9 cellular contexts compared by ENCODE assay signal in the genomic region with DNA sequence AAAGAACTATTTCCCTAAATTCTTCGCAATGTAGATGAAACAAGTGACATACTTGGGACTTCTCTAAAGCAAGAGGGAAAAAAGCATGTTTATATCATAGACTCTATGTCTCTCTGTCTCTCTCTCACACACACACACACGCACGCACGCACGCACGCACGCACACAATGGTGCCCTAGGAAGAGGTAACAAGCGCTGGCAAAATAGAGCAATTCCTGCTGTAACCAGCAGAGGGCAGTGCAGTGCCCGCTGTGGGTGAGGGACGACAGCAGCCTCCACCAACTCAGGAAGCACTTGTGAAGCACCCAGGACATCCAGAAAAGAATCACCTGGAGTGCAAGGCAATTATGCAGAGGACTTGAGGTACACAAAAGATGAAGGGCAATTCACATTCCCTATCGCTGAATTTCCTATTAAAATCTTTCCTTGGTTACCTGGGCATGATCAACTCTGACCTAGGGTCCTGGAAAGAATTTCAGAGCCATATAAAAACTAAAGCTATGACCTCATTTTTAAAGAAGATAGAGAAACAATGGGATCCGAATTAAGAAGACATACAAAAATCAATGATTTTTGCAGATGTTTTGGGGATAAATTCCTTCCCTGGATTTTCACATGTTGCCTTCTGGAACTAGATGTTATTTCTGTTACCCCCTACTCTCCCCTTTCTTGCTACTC.
A peak's percentile ranks its signal among the peaks of the same experiment; 100 is the strongest.
DNase-seq lines count a peak whose midpoint lies in the region; ATAC-seq and TF ChIP-seq lines count a peak whose summit lies in the region.
"Had no signal": no experiment of that assay in that cellular context is flagged by ENCODE, and none has a peak within 500 bp of the region (broad histone marks: within the 10 kb centered on the region; RNA-seq: fewer than 3 reads in every experiment).

No MANE protein-coding gene starts in this region.

- H3K27ac Mint-ChIP-seq in activated CD4-positive, alpha-beta T cell treated with anti-CD3 and anti-CD28 coated beads, Interleukin-2, amount 10 ng/mL, durations not matched to agents 24 days and 14 days, result no peak overlapping the region
- no peak overlapping the region for H3K27ac Mint-ChIP-seq in stimulated activated effector memory CD8-positive, alpha-beta T cell treated with anti-CD3 and anti-CD28 coated beads, Interleukin-12 subunit alpha, Interleukin-12 subunit beta, amount 100 ng/mL, for 72 hours
- H3K27ac Mint-ChIP-seq: T-helper 1 cell treated with Interleukin-12 subunit alpha and Interleukin-12 subunit beta and Interleukin-4 antibody, amounts not matched to agents 30 μg/mL and 1 μg/mL, for 36 hours had no signal

- ATAC-seq in GM19025 (IDR thresholded peaks at IDR 0.05; ENCODE audit: low read depth, unreplicated experiment) (peak; percentile 88), HG03135 (IDR thresholded peaks at IDR 0.05; ENCODE audit: unreplicated experiment) (peak; percentile 89)
- ATAC-seq in stimulated activated effector memory CD8-positive, alpha-beta T cell treated with anti-CD3 and anti-CD28 coated beads, Interleukin-12 subunit alpha, Interleukin-12 subunit beta, amount 100 ng/mL, for 72 hours, result peak; percentile 84

- DNase-seq in BJ (ENCODE audit: low read depth), result no peak
- peak; percentile 59 for DNase-seq in NCI-H2196 (lab: John Stamatoyannopoulos, UW; ENCODE audit: unreplicated experiment)
- DNase-seq in activated CD4-positive, alpha-beta T cell treated with anti-CD3 and anti-CD28 coated beads, Interleukin-2, amount 10 ng/mL, durations not matched to agents 24 days and 14 days, result peak; percentile 91
- DNase-seq in effector CD4-positive, alpha-beta T cell, result peak; percentile 16
- DNase-seq in mucosa of gallbladder (ENCODE audit: low spot score), result peak; percentile 67
- peak; percentile 66 to 82 for DNase-seq in stimulated activated effector memory CD8-positive, alpha-beta T cell treated with anti-CD3 and anti-CD28 coated beads, Interleukin-12 subunit alpha, Interleukin-12 subunit beta, amount 100 ng/mL, for 72 hours (ENCODE audit: low spot score in 2 of 2)

- POLR2A ChIA-PET in BJ (lab: Charles Lee), result no interaction called here

- no peaks in the 10 kb centered on the region for H3K27me3 ChIP-seq in BJ (ENCODE audit: control insufficient read depth, insufficient read depth, low read length)

- H3K27me3 Mint-ChIP-seq in activated CD4-positive, alpha-beta T cell treated with anti-CD3 and anti-CD28 coated beads, Interleukin-2, amount 10 ng/mL, durations not matched to agents 24 days and 14 days, result peaks cover 5% of the 10 kb centered on the region

- no peaks in the 10 kb centered on the region for H3K9me3 Mint-ChIP-seq in activated CD4-positive, alpha-beta T cell treated with anti-CD3 and anti-CD28 coated beads, Interleukin-2, amount 10 ng/mL, durations not matched to agents 24 days and 14 days
- no peaks in the 10 kb centered on the region for H3K9me3 Mint-ChIP-seq in stimulated activated effector memory CD8-positive, alpha-beta T cell treated with anti-CD3 and anti-CD28 coated beads, Interleukin-12 subunit alpha, Interleukin-12 subunit beta, amount 100 ng/mL, for 72 hours
- H3K9me3 Mint-ChIP-seq: T-helper 1 cell treated with Interleukin-12 subunit alpha and Interleukin-12 subunit beta and Interleukin-4 antibody, amounts not matched to agents 30 μg/mL and 1 μg/mL, for 36 hours had no signal

- no peaks in the 10 kb centered on the region for H3K36me3 Mint-ChIP-seq in activated CD4-positive, alpha-beta T cell treated with anti-CD3 and anti-CD28 coated beads, Interleukin-2, amount 10 ng/mL, durations not matched to agents 24 days and 14 days (ENCODE audit: low read depth)
- no peaks in the 10 kb centered on the region for H3K36me3 Mint-ChIP-seq in stimulated activated effector memory CD8-positive, alpha-beta T cell treated with anti-CD3 and anti-CD28 coated beads, Interleukin-12 subunit alpha, Interleukin-12 subunit beta, amount 100 ng/mL, for 72 hours

- H3K4me3 Mint-ChIP-seq in activated CD4-positive, alpha-beta T cell treated with anti-CD3 and anti-CD28 coated beads, Interleukin-2, amount 10 ng/mL, durations not matched to agents 24 days and 14 days, result peak overlapping the region; percentile 10
- no peak overlapping the region for H3K4me3 Mint-ChIP-seq in stimulated activated effector memory CD8-positive, alpha-beta T cell treated with anti-CD3 and anti-CD28 coated beads, Interleukin-12 subunit alpha, Interleukin-12 subunit beta, amount 100 ng/mL, for 72 hours
- H3K4me3 Mint-ChIP-seq: T-helper 1 cell treated with Interleukin-12 subunit alpha and Interleukin-12 subunit beta and Interleukin-4 antibody, amounts not matched to agents 30 μg/mL and 1 μg/mL, for 36 hours had no signal

- CTCF ChIA-PET in BJ (lab: Yijun Ruan, JAX), result interaction anchor here (0.9 to 1.0 kb wide), 3 partner anchors 10 to 24 kb away, joined by 3 to 4 read pairs (median 4); no protein-coding TSS in a partner anchor

- TF ChIP-seq CTCF in BJ (IDR thresholded peaks at IDR 0.05; ENCODE audit: insufficient read depth, low read depth, low read length), result peak; percentile 93

- H3K4me1 Mint-ChIP-seq in activated CD4-positive, alpha-beta T cell treated with anti-CD3 and anti-CD28 coated beads, Interleukin-2, amount 10 ng/mL, durations not matched to agents 24 days and 14 days, result peaks cover 6% of the 10 kb centered on the region
- H3K4me1 Mint-ChIP-seq in stimulated activated effector memory CD8-positive, alpha-beta T cell treated with anti-CD3 and anti-CD28 coated beads, Interleukin-12 subunit alpha, Interleukin-12 subunit beta, amount 100 ng/mL, for 72 hours, result peaks cover 5% of the 10 kb centered on the region

- H3K4me3 ChIP-seq in BJ (ENCODE audit: low read depth, low read length), result no peak overlapping the region

- no peaks in the 10 kb centered on the region for H3K36me3 ChIP-seq in BJ (ENCODE audit: control insufficient read depth, insufficient read depth, low read length)

- intact Hi-C loops in activated CD4-positive, alpha-beta T cell treated with anti-CD3 and anti-CD28 coated beads, Interleukin-2, amount 10 ng/mL, durations not matched to agents 24 days and 14 days (cut with micrococcal nuclease), result no loop called here
